Comparison of ENCODE assay signal across 8 cellular contexts in the genomic region with DNA sequence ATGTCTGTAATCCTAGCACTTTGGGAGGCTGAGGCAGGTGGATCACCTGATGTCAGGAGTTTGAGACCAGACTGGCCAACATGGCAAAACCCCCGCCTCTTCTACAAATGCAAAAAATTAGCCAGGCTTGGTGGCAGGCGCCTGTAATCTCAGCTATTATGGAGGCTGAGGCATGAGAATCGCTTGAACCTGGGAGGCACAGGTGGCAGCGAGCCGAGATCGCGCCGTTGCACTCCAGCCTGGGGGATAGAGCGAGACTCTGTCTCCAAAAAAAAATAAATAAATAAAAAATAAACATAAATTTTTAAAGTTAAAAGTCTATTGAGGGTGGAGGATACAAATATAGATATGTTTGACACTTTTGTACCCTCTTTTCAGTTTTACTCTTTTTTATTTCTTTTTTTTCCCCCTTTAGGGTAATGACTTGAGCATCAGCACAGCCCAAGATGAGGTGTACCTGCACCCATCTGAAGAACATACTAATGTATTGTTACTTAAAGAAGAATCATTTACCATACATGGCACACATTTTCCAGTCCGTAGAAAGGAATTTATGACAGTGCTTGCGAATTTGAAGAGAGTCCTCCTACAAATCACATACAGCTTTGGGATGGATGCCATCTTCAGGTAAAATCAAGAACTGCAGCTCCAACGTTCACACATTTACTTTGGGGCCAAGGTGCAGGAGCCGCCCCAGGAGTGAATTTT.
DNase-seq lines count a peak whose midpoint lies in the region; ATAC-seq and TF ChIP-seq lines count a peak whose summit lies in the region.

No MANE protein-coding gene starts in this region.

- H3K27ac ChIP-seq in CD8-positive, alpha-beta memory T cell (ENCODE audit: low read depth, low read length) = no peak overlapping the region
- H3K27ac ChIP-seq in endodermal cell (ENCODE audit: low read depth, low read length) = no peak overlapping the region
- H3K27ac ChIP-seq in suprapubic skin = no peak overlapping the region

- no peak for TF ChIP-seq EP300 in suprapubic skin (IDR thresholded peaks at IDR 0.05)

- peaks cover 0 to 5% (median 3%) of the 10 kb centered on the region in 3 donors for H3K4me1 Mint-ChIP-seq in CD8-positive, alpha-beta memory T cell
- H3K4me1 Mint-ChIP-seq in activated CD4-positive, alpha-beta T cell treated with anti-CD3 and anti-CD28 coated beads, Interleukin-2, amount 10 ng/mL, durations not matched to agents 24 days and 14 days = peaks cover 10% of the 10 kb centered on the region
- H3K4me1 Mint-ChIP-seq in endodermal cell = peaks cover 13% of the 10 kb centered on the region

- WGBS in endodermal cell (ENCODE audit: insufficient coverage in 1 of 2, insufficient read length in 1 of 2), 2 experiments = 28 to 70% methylated on average over 4 to 13 of the region's 13 CpGs
- 69% methylated on average over 13 of the region's 13 CpGs for WGBS in suprapubic skin

- no peaks in the 10 kb centered on the region for H3K9me3 ChIP-seq in CD8-positive, alpha-beta memory T cell (ENCODE audit: low read length)
- H3K9me3 ChIP-seq in endodermal cell (ENCODE audit: control insufficient read depth, low read length) = no peaks in the 10 kb centered on the region
- no peaks in the 10 kb centered on the region for H3K9me3 ChIP-seq in suprapubic skin

- CTCF ChIA-PET in CD8-positive, alpha-beta memory T cell (lab: Charles Lee) = interaction anchor here (1.1 to 1.4 kb wide), 2 partner anchors 11 to 15 kb away, joined by 3 to 4 read pairs; no protein-coding TSS in a partner anchor

- peak; percentile 95 for ATAC-seq in GM18907 (IDR thresholded peaks at IDR 0.05; ENCODE audit: unreplicated experiment)
- ATAC-seq in HG03097 (IDR thresholded peaks at IDR 0.05; ENCODE audit: low FRiP score, unreplicated experiment) = peak; percentile 82

- TF ChIP-seq POLR2A in suprapubic skin (IDR thresholded peaks at IDR 0.05) = no peak

- no peaks in the 10 kb centered on the region for H3K4me1 ChIP-seq in CD8-positive, alpha-beta memory T cell (ENCODE audit: insufficient read depth, low read length)
- H3K4me1 ChIP-seq in endodermal cell (ENCODE audit: control insufficient read depth, insufficient read depth, low read length) (no peaks in the 10 kb centered on the region), suprapubic skin (peaks cover 6% of the 10 kb centered on the region)

- H3K27me3 ChIP-seq in CD8-positive, alpha-beta memory T cell (ENCODE audit: insufficient read depth, low read length, poor library complexity, severe bottlenecking) = no peaks in the 10 kb centered on the region
- H3K27me3 ChIP-seq in endodermal cell (ENCODE audit: control insufficient read depth, insufficient read depth, low read length, poor library complexity, severe bottlenecking) = no peaks in the 10 kb centered on the region
- no peaks in the 10 kb centered on the region for H3K27me3 ChIP-seq in suprapubic skin

- H3K9ac ChIP-seq in endodermal cell (ENCODE audit: extremely low read depth, low read length, poor library complexity, severe bottlenecking) = no peak overlapping the region

- no peaks in the 10 kb centered on the region for H3K36me3 Mint-ChIP-seq in CD8-positive, alpha-beta memory T cell
- H3K36me3 Mint-ChIP-seq in activated CD4-positive, alpha-beta T cell treated with anti-CD3 and anti-CD28 coated beads, Interleukin-2, amount 10 ng/mL, durations not matched to agents 24 days and 14 days (ENCODE audit: low read depth) = no peaks in the 10 kb centered on the region
- H3K36me3 Mint-ChIP-seq in endodermal cell (ENCODE audit: low read depth) = no peaks in the 10 kb centered on the region

- POLR2A ChIA-PET in CD8-positive, alpha-beta memory T cell (lab: Charles Lee) = no interaction called here

- H3K36me3 ChIP-seq in CD8-positive, alpha-beta memory T cell (ENCODE audit: insufficient read depth, low read length) = no peaks in the 10 kb centered on the region
- no peaks in the 10 kb centered on the region for H3K36me3 ChIP-seq in endodermal cell (ENCODE audit: control insufficient read depth, insufficient read depth, low read length)
- no peaks in the 10 kb centered on the region for H3K36me3 ChIP-seq in suprapubic skin

- TF ChIP-seq CTCF in endodermal cell (conservative IDR thresholded peaks at IDR 0.05) (peak; percentile 92), suprapubic skin (IDR thresholded peaks at IDR 0.05) (peak; percentile 39 to 79)

- peak in 4 of 5 donors; percentile 9 to 44 (median 22) for DNase-seq in CD8-positive, alpha-beta memory T cell
- peak; percentile 27 for DNase-seq in NCI-H345 (lab: John Stamatoyannopoulos, UW)
- peak; percentile 85 for DNase-seq in activated CD4-positive, alpha-beta T cell treated with anti-CD3 and anti-CD28 coated beads, Interleukin-2, amount 10 ng/mL, durations not matched to agents 24 days and 14 days
- DNase-seq in endodermal cell = peak; percentile 86
- peak; percentile 42 for DNase-seq in middle frontal gyrus (ENCODE audit: extremely low spot score, low spot score)
- DNase-seq in suprapubic skin (ENCODE audit: low spot score in 2 of 2) = no peak

- peaks cover 8 to 36% of the 10 kb centered on the region in 2 donors for H3K27me3 Mint-ChIP-seq in CD8-positive, alpha-beta memory T cell
- peaks cover 25% of the 10 kb centered on the region for H3K27me3 Mint-ChIP-seq in activated CD4-positive, alpha-beta T cell treated with anti-CD3 and anti-CD28 coated beads, Interleukin-2, amount 10 ng/mL, durations not matched to agents 24 days and 14 days
- no peaks in the 10 kb centered on the region for H3K27me3 Mint-ChIP-seq in endodermal cell (ENCODE audit: insufficient read depth)

- no peak overlapping the region for H3K27ac Mint-ChIP-seq in CD8-positive, alpha-beta memory T cell
- H3K27ac Mint-ChIP-seq in activated CD4-positive, alpha-beta T cell treated with anti-CD3 and anti-CD28 coated beads, Interleukin-2, amount 10 ng/mL, durations not matched to agents 24 days and 14 days = no peak overlapping the region
- H3K27ac Mint-ChIP-seq in endodermal cell = no peak overlapping the region

- no peaks in the 10 kb centered on the region for H3K9me3 Mint-ChIP-seq in CD8-positive, alpha-beta memory T cell
- no peaks in the 10 kb centered on the region for H3K9me3 Mint-ChIP-seq in activated CD4-positive, alpha-beta T cell treated with anti-CD3 and anti-CD28 coated beads, Interleukin-2, amount 10 ng/mL, durations not matched to agents 24 days and 14 days
- no peaks in the 10 kb centered on the region for H3K9me3 Mint-ChIP-seq in endodermal cell

- peak overlapping the region in 1 of 7 donors; percentile 24 for H3K4me3 Mint-ChIP-seq in CD8-positive, alpha-beta memory T cell
- no peak overlapping the region for H3K4me3 Mint-ChIP-seq in activated CD4-positive, alpha-beta T cell treated with anti-CD3 and anti-CD28 coated beads, Interleukin-2, amount 10 ng/mL, durations not matched to agents 24 days and 14 days
- no peak overlapping the region for H3K4me3 Mint-ChIP-seq in endodermal cell

- intact Hi-C loops in activated CD4-positive, alpha-beta T cell treated with anti-CD3 and anti-CD28 coated beads, Interleukin-2, amount 10 ng/mL, durations not matched to agents 24 days and 14 days (cut with micrococcal nuclease) = loop anchor here (2.0 to 5.0 kb wide), 2 partner anchors 445 to 527 kb away; no protein-coding TSS in a partner anchor

- no peak overlapping the region for H3K4me3 ChIP-seq in CD8-positive, alpha-beta memory T cell (ENCODE audit: low read length)
- H3K4me3 ChIP-seq in endodermal cell (ENCODE audit: low read length) = no peak overlapping the region
- no peak overlapping the region for H3K4me3 ChIP-seq in suprapubic skin

Comparison
In these comparisons a context has a peak if more than half of its experiments do, and no peak if none do; other contexts are left out.
1. DNase-seq: peak in CD8-positive, alpha-beta memory T cell (4 of 5), NCI-H345 (single experiment), activated CD4-positive, alpha-beta T cell treated with anti-CD3 and anti-CD28 coated beads, Interleukin-2, amount 10 ng/mL, durations not matched to agents 24 days and 14 days (single experiment), endodermal cell (single experiment) and middle frontal gyrus (single experiment); none in suprapubic skin (0 of 2).